In the genomic region with DNA sequence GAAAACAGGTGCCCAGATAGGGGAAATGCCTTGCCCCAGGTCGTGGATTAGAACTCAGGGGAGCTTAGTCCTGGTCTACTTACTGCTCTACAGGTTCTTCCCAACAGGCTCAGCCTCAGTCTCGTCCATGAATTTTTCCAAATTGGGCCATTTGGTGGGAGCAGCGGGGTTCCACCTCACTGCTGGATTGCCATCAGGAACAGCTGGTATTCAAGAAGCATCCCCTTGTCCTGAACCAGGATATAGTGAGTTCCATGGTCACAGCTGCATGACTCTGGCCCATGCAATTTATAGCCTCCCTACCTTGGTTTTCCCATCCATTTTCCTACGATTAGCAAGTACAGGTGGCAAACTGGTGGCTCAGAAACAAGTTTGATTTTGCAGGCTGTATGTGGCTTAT, we compare ENCODE assay signal across 25 cellular contexts. TPM values are rescaled to one million over a fixed set of nuclear protein-coding genes. Genes with fewer than 3 reads are reported as not detected.
"Had no signal": no experiment of that assay in that cellular context is flagged by ENCODE, and none has a peak within 500 bp of the region (broad histone marks: within the 10 kb centered on the region; RNA-seq: fewer than 3 reads in every experiment).

No MANE protein-coding gene starts in this region.

- H3K9me3 ChIP-seq: MG63, SJSA1 had no signal

- H3K4me1 ChIP-seq: SJSA1 had no signal

- ATAC-seq: HepG2 had no signal

- H3K4me3 ChIP-seq: MG63, SJSA1, SK-N-MC had no signal

- H3K27ac ChIP-seq: SJSA1, SK-N-MC had no signal

- H3K36me3 ChIP-seq: MG63, SJSA1 had no signal

- H3K27me3 ChIP-seq: MG63, SJSA1 had no signal

- DNase-seq: IMR-90, Karpas-422, KG1, MG63, NCI-H1092, NCI-H1105 treated with DMSO at 0.1 percent for 48 hours, NCI-H1417 treated with DMSO at 0.1 percent for 48 hours, NCI-H146, NCI-H1694 treated with DMSO at 0.1 percent for 48 hours, NCI-H1930, NCI-H2081 treated with DMSO at 0.1 percent for 48 hours, NCI-H2171, NCI-H226, NCI-H446, NCI-H510A, NCI-H524 treated with DMSO at 0.1 percent for 48 hours, NCI-H69, NCI-H774, Right ventricle myocardium superior, RPMI8226, SIG-M5 had no signal

RNA-seq across cellular contexts. Expression of a gene that starts 23.4 kb away (rescaled TPM):
- total RNA-seq: HT1080, SJSA1 had no signal

RNA-seq across cellular contexts. Expression of a gene that starts 36.7 kb away (rescaled TPM):
- total RNA-seq: HepG2, HT1080, IMR-90, Right ventricle myocardium superior, SJSA1 had no signal
- polyA plus RNA-seq: IMR-90 had no signal
